In genomic region chrX:63275127-63275526, GRCh38 we compare ENCODE assay signal across 8 cellular contexts.
A peak's percentile ranks its signal among the peaks of the same experiment; 100 is the strongest.
DNase-seq lines count a peak whose midpoint lies in the region; ATAC-seq and TF ChIP-seq lines count a peak whose summit lies in the region.

No MANE protein-coding gene starts in this region.

- no peaks in the 10 kb centered on the region for H3K4me1 ChIP-seq in OCI-LY1 (ENCODE audit: insufficient read depth, low read length, severe bottlenecking)

- no peak overlapping the region for H3K4me2 ChIP-seq in OCI-LY1 (ENCODE audit: low read length)

- H3K79me2 ChIP-seq in OCI-LY1 (ENCODE audit: insufficient read depth, low read length): no peaks in the 10 kb centered on the region

- TF ChIP-seq CTCF in AG09309 (IDR thresholded peaks at IDR 0.05; ENCODE audit: control insufficient read depth, insufficient read depth, low read depth, low read length, missing control alignments) (peak; percentile 72), OCI-LY1 (IDR thresholded peaks at IDR 0.05; ENCODE audit: low read length) (peak; percentile 56), fibroblast of mammary gland (conservative IDR thresholded peaks at IDR 0.05; ENCODE audit: control insufficient read depth, insufficient read depth, low read depth, low read length) (peak; percentile 60)

- H3K4me3 ChIP-seq in AG09309 (ENCODE audit: control insufficient read depth, low read depth, low read length): no peak overlapping the region
- no peak overlapping the region for H3K4me3 ChIP-seq in OCI-LY1 (ENCODE audit: low read depth, low read length, poor library complexity, severe bottlenecking)
- H3K4me3 ChIP-seq in fibroblast of mammary gland (ENCODE audit: control insufficient read depth, low read depth, low read length): no peak overlapping the region

- no peaks in the 10 kb centered on the region for H3K9me2 ChIP-seq in OCI-LY1 (ENCODE audit: low read depth, low read length)

- DNase-seq in AG09309 (ENCODE audit: low read depth) (no peak), fibroblast of mammary gland (ENCODE audit: low read depth) (peak; percentile 25), NCI-H526 treated with DMSO at 0.1 percent for 48 hours (lab: John Stamatoyannopoulos, UW) (no peak), AML-193 (lab: John Stamatoyannopoulos, UW) (no peak)
- DNase-seq in stimulated activated CD8-positive, alpha-beta memory T cell treated with anti-CD3 and anti-CD28 coated beads, Interleukin-2, amount 100 ng/mL, for 48 hours (ENCODE audit: low read depth in 2 of 2): peak; percentile 0 to 12

- no peaks in the 10 kb centered on the region for H3F3A ChIP-seq in OCI-LY1 (ENCODE audit: insufficient read depth, low read length)

- no peak overlapping the region for H3K9ac ChIP-seq in OCI-LY1 (ENCODE audit: low read length)

- H3K36me3 ChIP-seq in OCI-LY1 (ENCODE audit: insufficient read depth, low read length): no peaks in the 10 kb centered on the region

- no peak overlapping the region for H3K27ac ChIP-seq in OCI-LY1 (ENCODE audit: low read depth, low read length, poor library complexity, severe bottlenecking)

- no peak overlapping the region for H2AFZ ChIP-seq in OCI-LY1 (ENCODE audit: low read length)

- no peaks in the 10 kb centered on the region for H3K9me3 ChIP-seq in OCI-LY1 (ENCODE audit: low read length)

- no peaks in the 10 kb centered on the region for H4K20me1 ChIP-seq in OCI-LY1 (ENCODE audit: insufficient read depth, low read length)

- no peaks in the 10 kb centered on the region for H3K27me3 ChIP-seq in OCI-LY1 (ENCODE audit: insufficient read depth, low read length)

- ATAC-seq in GM18873 (IDR thresholded peaks at IDR 0.05; ENCODE audit: low FRiP score, unreplicated experiment): peak; percentile 52
- no peak for ATAC-seq in GM21723 (IDR thresholded peaks at IDR 0.05; ENCODE audit: unreplicated experiment)

Comparison
In these comparisons a context has a peak if more than half of its experiments do, and no peak if none do; other contexts are left out.
1. DNase-seq: peak in fibroblast of mammary gland (single experiment) and stimulated activated CD8-positive, alpha-beta memory T cell treated with anti-CD3 and anti-CD28 coated beads, Interleukin-2, amount 100 ng/mL, for 48 hours (2 of 2); none in AG09309 (single experiment), NCI-H526 treated with DMSO at 0.1 percent for 48 hours (single experiment) and AML-193 (0 of 2).
2. Peak in every context shown above with its lines, with median percentiles within 50 percentile points of each other: CTCF ChIP-seq.